In the genomic region with DNA sequence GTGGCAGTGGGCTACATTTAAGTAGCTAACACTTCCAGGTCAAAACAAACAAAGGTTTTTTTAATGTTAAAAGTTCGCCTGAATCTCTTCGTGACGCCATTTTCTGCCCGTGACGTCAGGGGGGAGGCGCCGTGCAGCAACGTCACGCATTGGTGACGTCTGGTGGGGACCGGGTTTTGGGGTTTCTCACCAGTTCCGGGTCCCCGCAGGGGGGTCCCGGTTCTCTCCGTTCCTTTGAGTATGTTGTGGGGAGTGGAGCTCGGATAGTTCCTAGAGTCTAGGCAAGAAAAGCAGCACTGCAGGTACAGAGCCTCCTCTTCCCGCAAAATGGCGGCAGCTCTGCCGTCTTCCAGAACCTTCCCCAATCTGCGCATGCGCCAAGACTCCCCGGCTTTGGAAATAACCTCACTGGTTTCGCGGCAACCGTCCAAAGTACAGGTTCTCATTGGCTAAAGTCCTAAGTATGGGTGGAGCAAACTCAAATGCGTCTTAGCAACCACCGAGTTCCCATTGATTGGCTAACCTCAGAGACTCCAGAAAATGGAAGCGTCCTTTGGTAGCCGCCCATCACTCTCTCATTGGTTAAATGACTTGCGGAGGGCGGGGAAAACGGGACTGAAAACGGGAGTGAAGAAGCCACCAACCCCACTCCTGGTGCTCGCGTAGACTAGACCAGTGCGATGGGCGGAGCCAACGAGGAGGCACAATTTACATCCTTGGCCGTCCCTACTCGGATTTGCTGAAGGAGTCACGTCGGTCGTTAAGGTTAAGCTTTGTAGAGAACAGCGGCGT, we compare ENCODE assay signal across 1 cellular context.
TF ChIP-seq lines count a peak whose summit lies in the region.

A gene (minus strand): TSS at position 341 of the 792 bp plus-strand sequence.

TF ChIP-seq in GM12878, 131 proteins besides CTCF, POLR2A, EP300 and RAD21 (continued from another document and continues in another):
- TF ChIP-seq, protein P1, sequence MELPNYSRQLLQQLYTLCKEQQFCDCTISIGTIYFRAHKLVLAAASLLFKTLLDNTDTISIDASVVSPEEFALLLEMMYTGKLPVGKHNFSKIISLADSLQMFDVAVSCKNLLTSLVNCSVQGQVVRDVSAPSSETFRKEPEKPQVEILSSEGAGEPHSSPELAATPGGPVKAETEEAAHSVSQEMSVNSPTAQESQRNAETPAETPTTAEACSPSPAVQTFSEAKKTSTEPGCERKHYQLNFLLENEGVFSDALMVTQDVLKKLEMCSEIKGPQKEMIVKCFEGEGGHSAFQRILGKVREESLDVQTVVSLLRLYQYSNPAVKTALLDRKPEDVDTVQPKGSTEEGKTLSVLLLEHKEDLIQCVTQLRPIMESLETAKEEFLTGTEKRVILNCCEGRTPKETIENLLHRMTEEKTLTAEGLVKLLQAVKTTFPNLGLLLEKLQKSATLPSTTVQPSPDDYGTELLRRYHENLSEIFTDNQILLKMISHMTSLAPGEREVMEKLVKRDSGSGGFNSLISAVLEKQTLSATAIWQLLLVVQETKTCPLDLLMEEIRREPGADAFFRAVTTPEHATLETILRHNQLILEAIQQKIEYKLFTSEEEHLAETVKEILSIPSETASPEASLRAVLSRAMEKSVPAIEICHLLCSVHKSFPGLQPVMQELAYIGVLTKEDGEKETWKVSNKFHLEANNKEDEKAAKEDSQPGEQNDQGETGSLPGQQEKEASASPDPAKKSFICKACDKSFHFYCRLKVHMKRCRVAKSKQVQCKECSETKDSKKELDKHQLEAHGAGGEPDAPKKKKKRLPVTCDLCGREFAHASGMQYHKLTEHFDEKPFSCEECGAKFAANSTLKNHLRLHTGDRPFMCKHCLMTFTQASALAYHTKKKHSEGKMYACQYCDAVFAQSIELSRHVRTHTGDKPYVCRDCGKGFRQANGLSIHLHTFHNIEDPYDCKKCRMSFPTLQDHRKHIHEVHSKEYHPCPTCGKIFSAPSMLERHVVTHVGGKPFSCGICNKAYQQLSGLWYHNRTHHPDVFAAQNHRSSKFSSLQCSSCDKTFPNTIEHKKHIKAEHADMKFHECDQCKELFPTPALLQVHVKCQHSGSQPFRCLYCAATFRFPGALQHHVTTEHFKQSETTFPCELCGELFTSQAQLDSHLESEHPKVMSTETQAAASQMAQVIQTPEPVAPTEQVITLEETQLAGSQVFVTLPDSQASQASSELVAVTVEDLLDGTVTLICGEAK (IDR thresholded peaks at IDR 0.05; ENCODE audit: borderline replicate concordance): no peak; the same call in 1 of the 2 replicates
- TF ChIP-seq IKZF2 (IDR thresholded peaks at IDR 0.05): no peak; a peak in 1 of 4 replicates
- no peak for TF ChIP-seq JUND (IDR thresholded peaks at IDR 0.05; ENCODE audit: low read depth, low read length)
- TF ChIP-seq, protein P2, sequence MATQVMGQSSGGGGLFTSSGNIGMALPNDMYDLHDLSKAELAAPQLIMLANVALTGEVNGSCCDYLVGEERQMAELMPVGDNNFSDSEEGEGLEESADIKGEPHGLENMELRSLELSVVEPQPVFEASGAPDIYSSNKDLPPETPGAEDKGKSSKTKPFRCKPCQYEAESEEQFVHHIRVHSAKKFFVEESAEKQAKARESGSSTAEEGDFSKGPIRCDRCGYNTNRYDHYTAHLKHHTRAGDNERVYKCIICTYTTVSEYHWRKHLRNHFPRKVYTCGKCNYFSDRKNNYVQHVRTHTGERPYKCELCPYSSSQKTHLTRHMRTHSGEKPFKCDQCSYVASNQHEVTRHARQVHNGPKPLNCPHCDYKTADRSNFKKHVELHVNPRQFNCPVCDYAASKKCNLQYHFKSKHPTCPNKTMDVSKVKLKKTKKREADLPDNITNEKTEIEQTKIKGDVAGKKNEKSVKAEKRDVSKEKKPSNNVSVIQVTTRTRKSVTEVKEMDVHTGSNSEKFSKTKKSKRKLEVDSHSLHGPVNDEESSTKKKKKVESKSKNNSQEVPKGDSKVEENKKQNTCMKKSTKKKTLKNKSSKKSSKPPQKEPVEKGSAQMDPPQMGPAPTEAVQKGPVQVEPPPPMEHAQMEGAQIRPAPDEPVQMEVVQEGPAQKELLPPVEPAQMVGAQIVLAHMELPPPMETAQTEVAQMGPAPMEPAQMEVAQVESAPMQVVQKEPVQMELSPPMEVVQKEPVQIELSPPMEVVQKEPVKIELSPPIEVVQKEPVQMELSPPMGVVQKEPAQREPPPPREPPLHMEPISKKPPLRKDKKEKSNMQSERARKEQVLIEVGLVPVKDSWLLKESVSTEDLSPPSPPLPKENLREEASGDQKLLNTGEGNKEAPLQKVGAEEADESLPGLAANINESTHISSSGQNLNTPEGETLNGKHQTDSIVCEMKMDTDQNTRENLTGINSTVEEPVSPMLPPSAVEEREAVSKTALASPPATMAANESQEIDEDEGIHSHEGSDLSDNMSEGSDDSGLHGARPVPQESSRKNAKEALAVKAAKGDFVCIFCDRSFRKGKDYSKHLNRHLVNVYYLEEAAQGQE (IDR thresholded peaks at IDR 0.05; ENCODE audit: low read depth, low read length): no peak
- TF ChIP-seq BRCA1 (IDR thresholded peaks at IDR 0.05; ENCODE audit: low read depth, low read length): no peak
- TF ChIP-seq TCF7 (IDR thresholded peaks at IDR 0.05; ENCODE audit: borderline replicate concordance): no peak
- peak; percentile 70 for TF ChIP-seq IKZF1 (conservative IDR thresholded peaks at IDR 0.05)
- TF ChIP-seq, protein P3, sequence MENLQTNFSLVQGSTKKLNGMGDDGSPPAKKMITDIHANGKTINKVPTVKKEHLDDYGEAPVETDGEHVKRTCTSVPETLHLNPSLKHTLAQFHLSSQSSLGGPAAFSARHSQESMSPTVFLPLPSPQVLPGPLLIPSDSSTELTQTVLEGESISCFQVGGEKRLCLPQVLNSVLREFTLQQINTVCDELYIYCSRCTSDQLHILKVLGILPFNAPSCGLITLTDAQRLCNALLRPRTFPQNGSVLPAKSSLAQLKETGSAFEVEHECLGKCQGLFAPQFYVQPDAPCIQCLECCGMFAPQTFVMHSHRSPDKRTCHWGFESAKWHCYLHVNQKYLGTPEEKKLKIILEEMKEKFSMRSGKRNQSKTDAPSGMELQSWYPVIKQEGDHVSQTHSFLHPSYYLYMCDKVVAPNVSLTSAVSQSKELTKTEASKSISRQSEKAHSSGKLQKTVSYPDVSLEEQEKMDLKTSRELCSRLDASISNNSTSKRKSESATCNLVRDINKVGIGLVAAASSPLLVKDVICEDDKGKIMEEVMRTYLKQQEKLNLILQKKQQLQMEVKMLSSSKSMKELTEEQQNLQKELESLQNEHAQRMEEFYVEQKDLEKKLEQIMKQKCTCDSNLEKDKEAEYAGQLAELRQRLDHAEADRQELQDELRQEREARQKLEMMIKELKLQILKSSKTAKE (IDR thresholded peaks at IDR 0.05; ENCODE audit: low read depth, poor library complexity, severe bottlenecking): peak; percentile 73
- TF ChIP-seq, protein P4, sequence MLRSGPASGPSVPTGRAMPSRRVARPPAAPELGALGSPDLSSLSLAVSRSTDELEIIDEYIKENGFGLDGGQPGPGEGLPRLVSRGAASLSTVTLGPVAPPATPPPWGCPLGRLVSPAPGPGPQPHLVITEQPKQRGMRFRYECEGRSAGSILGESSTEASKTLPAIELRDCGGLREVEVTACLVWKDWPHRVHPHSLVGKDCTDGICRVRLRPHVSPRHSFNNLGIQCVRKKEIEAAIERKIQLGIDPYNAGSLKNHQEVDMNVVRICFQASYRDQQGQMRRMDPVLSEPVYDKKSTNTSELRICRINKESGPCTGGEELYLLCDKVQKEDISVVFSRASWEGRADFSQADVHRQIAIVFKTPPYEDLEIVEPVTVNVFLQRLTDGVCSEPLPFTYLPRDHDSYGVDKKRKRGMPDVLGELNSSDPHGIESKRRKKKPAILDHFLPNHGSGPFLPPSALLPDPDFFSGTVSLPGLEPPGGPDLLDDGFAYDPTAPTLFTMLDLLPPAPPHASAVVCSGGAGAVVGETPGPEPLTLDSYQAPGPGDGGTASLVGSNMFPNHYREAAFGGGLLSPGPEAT (IDR thresholded peaks at IDR 0.05; ENCODE audit: low read depth): peak; percentile 71
- TF ChIP-seq SMAD1 (IDR thresholded peaks at IDR 0.05; ENCODE audit: low read depth, partially characterized antibody): no peak
- TF ChIP-seq NBN (IDR thresholded peaks at IDR 0.05): peak; percentile 100
- TF ChIP-seq, protein P5, sequence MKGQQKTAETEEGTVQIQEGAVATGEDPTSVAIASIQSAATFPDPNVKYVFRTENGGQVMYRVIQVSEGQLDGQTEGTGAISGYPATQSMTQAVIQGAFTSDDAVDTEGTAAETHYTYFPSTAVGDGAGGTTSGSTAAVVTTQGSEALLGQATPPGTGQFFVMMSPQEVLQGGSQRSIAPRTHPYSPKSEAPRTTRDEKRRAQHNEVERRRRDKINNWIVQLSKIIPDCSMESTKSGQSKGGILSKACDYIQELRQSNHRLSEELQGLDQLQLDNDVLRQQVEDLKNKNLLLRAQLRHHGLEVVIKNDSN (IDR thresholded peaks at IDR 0.05; ENCODE audit: borderline replicate concordance, extremely low read length, insufficient read depth, low read depth, low read length): no peak
- no peak for TF ChIP-seq YBX1 (IDR thresholded peaks at IDR 0.05)
- TF ChIP-seq ZBED1 (IDR thresholded peaks at IDR 0.05; ENCODE audit: borderline replicate concordance): no peak
- TF ChIP-seq ASH2L (IDR thresholded peaks at IDR 0.05; ENCODE audit: borderline replicate concordance, low read depth): no peak
- TF ChIP-seq TCF12 (IDR thresholded peaks at IDR 0.05; ENCODE audit: low read depth, low read length): no peak
- TF ChIP-seq SREBF2 (IDR thresholded peaks at IDR 0.05; ENCODE audit: low read length): no peak
- TF ChIP-seq ZSCAN29 (IDR thresholded peaks at IDR 0.05): peak; percentile 100
- TF ChIP-seq LARP7 (IDR thresholded peaks at IDR 0.05): peak; percentile 75; the same call in 1 of the 2 replicates
- TF ChIP-seq, protein P6, sequence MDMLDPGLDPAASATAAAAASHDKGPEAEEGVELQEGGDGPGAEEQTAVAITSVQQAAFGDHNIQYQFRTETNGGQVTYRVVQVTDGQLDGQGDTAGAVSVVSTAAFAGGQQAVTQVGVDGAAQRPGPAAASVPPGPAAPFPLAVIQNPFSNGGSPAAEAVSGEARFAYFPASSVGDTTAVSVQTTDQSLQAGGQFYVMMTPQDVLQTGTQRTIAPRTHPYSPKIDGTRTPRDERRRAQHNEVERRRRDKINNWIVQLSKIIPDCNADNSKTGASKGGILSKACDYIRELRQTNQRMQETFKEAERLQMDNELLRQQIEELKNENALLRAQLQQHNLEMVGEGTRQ (IDR thresholded peaks at IDR 0.05; ENCODE audit: borderline replicate concordance, low read depth, low read length): no peak
- no peak for TF ChIP-seq BACH1 (IDR thresholded peaks at IDR 0.05; ENCODE audit: borderline replicate concordance)
- TF ChIP-seq NR2C2 (IDR thresholded peaks at IDR 0.05; ENCODE audit: borderline replicate concordance, control insufficient read depth, insufficient read length, low read depth): no peak
- TF ChIP-seq MYC (IDR thresholded peaks at IDR 0.05; ENCODE audit: insufficient read depth, insufficient read length, insufficient replicate concordance, low read length, severe bottlenecking): no peak
- peak; percentile 93; the same call in 1 of the 2 replicates for TF ChIP-seq ZNF207 (IDR thresholded peaks at IDR 0.05; ENCODE audit: borderline replicate concordance)
- TF ChIP-seq WRNIP1 (IDR thresholded peaks at IDR 0.05; ENCODE audit: borderline replicate concordance, low read depth, low read length): no peak; the same call in 1 of the 2 replicates
- TF ChIP-seq, protein P7, sequence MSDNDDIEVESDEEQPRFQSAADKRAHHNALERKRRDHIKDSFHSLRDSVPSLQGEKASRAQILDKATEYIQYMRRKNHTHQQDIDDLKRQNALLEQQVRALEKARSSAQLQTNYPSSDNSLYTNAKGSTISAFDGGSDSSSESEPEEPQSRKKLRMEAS (IDR thresholded peaks at IDR 0.05; ENCODE audit: low read depth, low read length): peak; percentile 73
- TF ChIP-seq TARDBP (IDR thresholded peaks at IDR 0.05; ENCODE audit: borderline replicate concordance): no peak
- TF ChIP-seq SP1 (IDR thresholded peaks at IDR 0.05; ENCODE audit: low read depth, low read length): peak; percentile 75
- no peak for TF ChIP-seq SMC3 (IDR thresholded peaks at IDR 0.05; ENCODE audit: borderline replicate concordance, low read length)
- peak; percentile 87 for TF ChIP-seq ESRRA (IDR thresholded peaks at IDR 0.05; ENCODE audit: low read length)
- TF ChIP-seq YY1 (IDR thresholded peaks at IDR 0.05; ENCODE audit: low read depth, low read length): peak; percentile 98
- TF ChIP-seq FOXM1 (IDR thresholded peaks at IDR 0.05; ENCODE audit: low read depth, low read length): no peak
- TF ChIP-seq, protein P8, sequence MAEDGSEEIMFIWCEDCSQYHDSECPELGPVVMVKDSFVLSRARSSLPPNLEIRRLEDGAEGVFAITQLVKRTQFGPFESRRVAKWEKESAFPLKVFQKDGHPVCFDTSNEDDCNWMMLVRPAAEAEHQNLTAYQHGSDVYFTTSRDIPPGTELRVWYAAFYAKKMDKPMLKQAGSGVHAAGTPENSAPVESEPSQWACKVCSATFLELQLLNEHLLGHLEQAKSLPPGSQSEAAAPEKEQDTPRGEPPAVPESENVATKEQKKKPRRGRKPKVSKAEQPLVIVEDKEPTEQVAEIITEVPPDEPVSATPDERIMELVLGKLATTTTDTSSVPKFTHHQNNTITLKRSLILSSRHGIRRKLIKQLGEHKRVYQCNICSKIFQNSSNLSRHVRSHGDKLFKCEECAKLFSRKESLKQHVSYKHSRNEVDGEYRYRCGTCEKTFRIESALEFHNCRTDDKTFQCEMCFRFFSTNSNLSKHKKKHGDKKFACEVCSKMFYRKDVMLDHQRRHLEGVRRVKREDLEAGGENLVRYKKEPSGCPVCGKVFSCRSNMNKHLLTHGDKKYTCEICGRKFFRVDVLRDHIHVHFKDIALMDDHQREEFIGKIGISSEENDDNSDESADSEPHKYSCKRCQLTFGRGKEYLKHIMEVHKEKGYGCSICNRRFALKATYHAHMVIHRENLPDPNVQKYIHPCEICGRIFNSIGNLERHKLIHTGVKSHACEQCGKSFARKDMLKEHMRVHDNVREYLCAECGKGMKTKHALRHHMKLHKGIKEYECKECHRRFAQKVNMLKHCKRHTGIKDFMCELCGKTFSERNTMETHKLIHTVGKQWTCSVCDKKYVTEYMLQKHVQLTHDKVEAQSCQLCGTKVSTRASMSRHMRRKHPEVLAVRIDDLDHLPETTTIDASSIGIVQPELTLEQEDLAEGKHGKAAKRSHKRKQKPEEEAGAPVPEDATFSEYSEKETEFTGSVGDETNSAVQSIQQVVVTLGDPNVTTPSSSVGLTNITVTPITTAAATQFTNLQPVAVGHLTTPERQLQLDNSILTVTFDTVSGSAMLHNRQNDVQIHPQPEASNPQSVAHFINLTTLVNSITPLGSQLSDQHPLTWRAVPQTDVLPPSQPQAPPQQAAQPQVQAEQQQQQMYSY (CRISPR knock-in tag; IDR thresholded peaks at IDR 0.05): no peak
- TF ChIP-seq RAD51 (IDR thresholded peaks at IDR 0.05): peak; percentile 86
- TF ChIP-seq POLR2AphosphoS5 (IDR thresholded peaks at IDR 0.05; ENCODE audit: low read length): peak; percentile 92
- TF ChIP-seq HDGF (IDR thresholded peaks at IDR 0.05): peak; percentile 95; the same call in 1 of the 2 replicates
- TF ChIP-seq EZH2 (IDR thresholded peaks at IDR 0.05; ENCODE audit: borderline replicate concordance, control insufficient read depth, low read depth, low read length): no peak
- TF ChIP-seq CBX3 (IDR thresholded peaks at IDR 0.05; ENCODE audit: borderline replicate concordance, low read depth): no peak
- TF ChIP-seq SUZ12 (IDR thresholded peaks at IDR 0.05; ENCODE audit: unreplicated experiment): no peak
- no peak for TF ChIP-seq KDM1A (IDR thresholded peaks at IDR 0.05; ENCODE audit: borderline replicate concordance)
